ENCODE assay signal across 15 cellular contexts in genomic region chr14:97393244-97393643, GRCh38.
DNase-seq lines count a peak whose midpoint lies in the region; ATAC-seq lines count a peak whose summit lies in the region.
"Had no signal": no experiment of that assay in that cellular context is flagged by ENCODE, and none has a peak within 500 bp of the region (broad histone marks: within the 10 kb centered on the region; RNA-seq: fewer than 3 reads in every experiment).

No MANE protein-coding gene starts in this region.

- no peaks in the 10 kb centered on the region for H3K27me3 Mint-ChIP-seq in effector memory CD8-positive, alpha-beta T cell
- peaks cover 0 to 2% of the 10 kb centered on the region in 2 donors for H3K27me3 Mint-ChIP-seq in natural killer cell treated with Interleukin-12 subunit alpha and Interleukin-12 subunit beta and Interleukin-15 and Interleukin-18, amount 100 ng/mL, for 72 hours
- H3K27me3 Mint-ChIP-seq: CD4-positive, CD25-positive, alpha-beta regulatory T cell had no signal

- ATAC-seq in effector memory CD8-positive, alpha-beta T cell (replicated peaks), result peak; percentile 96
- ATAC-seq in natural killer cell treated with Interleukin-12 subunit alpha and Interleukin-12 subunit beta and Interleukin-15 and Interleukin-18, amount 100 ng/mL, for 72 hours, result peak; percentile 74 to 80
- ATAC-seq in HG02623 (IDR thresholded peaks at IDR 0.05; ENCODE audit: unreplicated experiment), result no peak

- peak overlapping the region; percentile 38 to 86 for H3K27ac Mint-ChIP-seq in effector memory CD8-positive, alpha-beta T cell
- no peak overlapping the region for H3K27ac Mint-ChIP-seq in natural killer cell treated with Interleukin-12 subunit alpha and Interleukin-12 subunit beta and Interleukin-15 and Interleukin-18, amount 100 ng/mL, for 72 hours
- H3K27ac Mint-ChIP-seq: CD4-positive, CD25-positive, alpha-beta regulatory T cell; HFFc6 had no signal

- H3K4me1 Mint-ChIP-seq in effector memory CD8-positive, alpha-beta T cell (ENCODE audit: low read depth in 2 of 2), result peaks cover 5 to 38% of the 10 kb centered on the region in 2 donors
- peaks cover 0 to 14% of the 10 kb centered on the region in 2 donors for H3K4me1 Mint-ChIP-seq in natural killer cell treated with Interleukin-12 subunit alpha and Interleukin-12 subunit beta and Interleukin-15 and Interleukin-18, amount 100 ng/mL, for 72 hours (ENCODE audit: low read depth in 2 of 2)

- H3K9me3 Mint-ChIP-seq in effector memory CD8-positive, alpha-beta T cell, result no peaks in the 10 kb centered on the region
- no peaks in the 10 kb centered on the region for H3K9me3 Mint-ChIP-seq in natural killer cell treated with Interleukin-12 subunit alpha and Interleukin-12 subunit beta and Interleukin-15 and Interleukin-18, amount 100 ng/mL, for 72 hours

- H3K36me3 Mint-ChIP-seq in effector memory CD8-positive, alpha-beta T cell (ENCODE audit: insufficient read depth), result no peaks in the 10 kb centered on the region
- H3K36me3 Mint-ChIP-seq in natural killer cell treated with Interleukin-12 subunit alpha and Interleukin-12 subunit beta and Interleukin-15 and Interleukin-18, amount 100 ng/mL, for 72 hours, result no peaks in the 10 kb centered on the region
- H3K36me3 Mint-ChIP-seq: CD4-positive, CD25-positive, alpha-beta regulatory T cell had no signal

- DNase-seq in NCI-H748 (lab: John Stamatoyannopoulos, UW; ENCODE audit: unreplicated experiment) (peak; percentile 38), NCI-H748 treated with DMSO at 0.1 percent for 48 hours (lab: John Stamatoyannopoulos, UW) (no peak), HUDEP-2 (lab: John Stamatoyannopoulos, UW; ENCODE audit: unreplicated experiment in 76 of 76) (no peak), cortex of kidney (lab: John Stamatoyannopoulos, UW) (no peak)
- peak; percentile 10 to 46 (median 15) for DNase-seq in effector memory CD8-positive, alpha-beta T cell
- no peak for DNase-seq in natural killer cell treated with Interleukin-12 subunit alpha and Interleukin-12 subunit beta and Interleukin-15 and Interleukin-18, amount 100 ng/mL, for 72 hours (ENCODE audit: low spot score)
- DNase-seq: AML-193; CD4-positive, CD25-positive, alpha-beta regulatory T cell; DMS79 treated with DMSO at 0.1 percent for 48 hours; EL; HCEC 1CT; HFFc6; IMR-90; KBM-7 had no signal

- H3K4me3 Mint-ChIP-seq in effector memory CD8-positive, alpha-beta T cell, result peak overlapping the region in 1 of 2 donors; percentile 63
- no peak overlapping the region for H3K4me3 Mint-ChIP-seq in natural killer cell treated with Interleukin-12 subunit alpha and Interleukin-12 subunit beta and Interleukin-15 and Interleukin-18, amount 100 ng/mL, for 72 hours
- H3K4me3 Mint-ChIP-seq: CD4-positive, CD25-positive, alpha-beta regulatory T cell; HFFc6 had no signal

Comparison
In these comparisons a context has a peak if more than half of its experiments do, and no peak if none do; other contexts are left out.
1. DNase-seq: peak in NCI-H748 (single experiment) and effector memory CD8-positive, alpha-beta T cell (3 of 3); none in NCI-H748 treated with DMSO at 0.1 percent for 48 hours (single experiment), natural killer cell treated with Interleukin-12 subunit alpha and Interleukin-12 subunit beta and Interleukin-15 and Interleukin-18, amount 100 ng/mL, for 72 hours (single experiment), HUDEP-2 (0 of 76) and cortex of kidney (single experiment).
2. H3K27ac Mint-ChIP-seq: peak in effector memory CD8-positive, alpha-beta T cell (2 of 2); none in natural killer cell treated with Interleukin-12 subunit alpha and Interleukin-12 subunit beta and Interleukin-15 and Interleukin-18, amount 100 ng/mL, for 72 hours (0 of 2).